17 cellular contexts compared by ENCODE assay signal in the genomic region with DNA sequence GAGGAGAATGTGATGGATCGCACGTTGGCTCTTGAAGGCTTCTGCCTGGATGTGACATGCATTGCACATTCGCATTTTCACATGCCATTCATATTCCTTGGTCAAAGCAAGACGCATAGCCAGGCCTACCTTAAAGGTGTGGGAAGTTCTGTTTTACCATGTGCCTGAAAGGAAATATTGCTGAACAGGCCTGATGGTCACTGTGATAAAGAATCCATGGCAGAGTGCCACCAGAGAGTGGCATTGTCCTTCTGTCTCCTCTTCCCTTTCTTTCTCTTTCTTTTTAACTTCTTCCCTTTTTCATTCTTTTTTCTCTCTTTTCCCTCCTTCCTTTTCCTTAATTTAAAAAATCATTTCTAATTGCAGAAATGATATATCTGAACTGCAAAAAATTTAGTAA. TPM values are rescaled to one million over a fixed set of nuclear protein-coding genes. Genes with fewer than 3 reads are reported as not detected.
"Had no signal": no experiment of that assay in that cellular context is flagged by ENCODE, and none has a peak within 500 bp of the region (broad histone marks: within the 10 kb centered on the region; RNA-seq: fewer than 3 reads in every experiment).

No MANE protein-coding gene starts in this region.

- H3K27ac ChIP-seq: coronary artery, hepatocyte, neutrophil, suprapubic skin, thyroid gland had no signal

- H3K4me1 ChIP-seq: suprapubic skin, thyroid gland had no signal

- H3K4me3 ChIP-seq: coronary artery, hepatocyte, suprapubic skin, thyroid gland had no signal

- H3K9me3 ChIP-seq: neutrophil, suprapubic skin, thyroid gland had no signal

- H3K36me3 ChIP-seq: neutrophil, suprapubic skin, thyroid gland had no signal

- DNase-seq: effector CD4-positive, alpha-beta T cell; endodermal cell; foreskin melanocyte; head of caudate nucleus; left colon; mesendoderm; naive thymus-derived CD8-positive, alpha-beta T cell; right cardiac atrium; small intestine; stimulated activated CD4-positive, alpha-beta T cell treated with anti-CD3 and anti-CD28 coated beads, Interleukin-12 subunit alpha, Interleukin-12 subunit beta, amount 100 ng/mL, for 4 hours; stimulated activated naive CD4-positive, alpha-beta T cell treated with Interleukin-2 at 50 U/mL for 16 hours; thyroid gland had no signal

- H3K27me3 ChIP-seq: hepatocyte, suprapubic skin, thyroid gland had no signal

- ATAC-seq: left colon; naive thymus-derived CD8-positive, alpha-beta T cell; right cardiac atrium had no signal

RNA-seq across cellular contexts. Expression of a gene that starts 15.9 kb away (rescaled TPM):
- polyA plus RNA-seq: naive thymus-derived CD8-positive, alpha-beta T cell; neural cell had no signal
